14 cellular contexts compared by ENCODE assay signal in the genomic region with DNA sequence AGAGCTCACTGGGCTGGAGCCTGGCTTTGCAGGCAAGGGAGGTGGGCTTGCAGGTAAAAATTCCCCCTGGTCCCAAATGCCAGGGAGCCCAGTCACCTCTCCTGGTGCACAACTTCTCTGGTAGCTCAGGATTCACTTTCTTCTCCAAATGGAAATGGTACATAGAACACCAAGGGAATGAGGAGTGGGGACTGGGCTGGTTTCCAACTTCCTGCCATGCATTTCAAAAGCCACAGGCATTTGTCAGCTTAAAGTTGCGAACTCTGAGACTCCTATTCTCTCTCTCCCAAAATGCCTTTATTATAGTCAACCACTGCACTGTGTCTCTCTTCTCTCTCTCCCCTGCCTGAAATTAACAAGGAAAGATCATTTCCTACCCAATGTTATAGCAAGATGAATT.
"Had no signal": no experiment of that assay in that cellular context is flagged by ENCODE, and none has a peak within 500 bp of the region (broad histone marks: within the 10 kb centered on the region; RNA-seq: fewer than 3 reads in every experiment).

No MANE protein-coding gene starts in this region.

- H3K4me3 ChIP-seq: heart right ventricle, pancreas, stomach, thoracic aorta had no signal

- H3K4me1 ChIP-seq: heart right ventricle, pancreas, stomach had no signal

- H3K27ac ChIP-seq: heart right ventricle, pancreas, stomach, thoracic aorta had no signal

- H3K27me3 ChIP-seq: heart right ventricle, stomach had no signal

- H3K36me3 ChIP-seq: heart right ventricle, pancreas, stomach, thoracic aorta had no signal

- H3K9me3 ChIP-seq: heart right ventricle, pancreas, stomach, thoracic aorta had no signal

- DNase-seq: activated B cell treated with CpG ODN at 0.5 μM for 24 hours; activated CD4-positive, alpha-beta T cell treated with anti-CD3 and anti-CD28 coated beads, Interleukin-2, amount 10 ng/mL, durations not matched to agents 7 days and 5 days; activated effector memory CD4-positive, alpha-beta T cell treated with anti-CD3 and anti-CD28 coated beads, Interleukin-2, amount 50 U/mL, for 16 hours; heart right ventricle; kidney; midbrain; naive B cell; pancreas; retina; small intestine; stomach; T-cell; T1000 had no signal
